In the genomic region with DNA sequence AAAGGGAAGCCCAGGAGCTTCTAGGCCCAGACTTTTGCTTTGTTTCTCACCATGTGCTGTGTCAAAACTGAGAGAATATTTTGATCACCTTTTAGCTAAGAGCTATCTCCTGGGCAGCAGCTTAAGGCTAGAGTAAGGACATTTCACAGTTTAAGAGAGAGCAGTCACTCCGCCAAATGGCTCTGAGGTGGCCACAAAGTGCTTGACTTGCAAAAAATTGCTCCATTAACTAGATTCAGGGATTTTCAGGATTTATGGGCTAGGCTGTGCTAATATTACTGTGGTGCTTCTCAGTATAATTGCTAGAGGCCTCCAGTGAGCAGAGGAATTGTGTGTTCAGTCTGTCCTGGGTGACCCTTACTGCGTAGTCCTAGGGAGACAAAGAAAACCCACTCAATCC, we compare ENCODE assay signal across 2 cellular contexts.
TF ChIP-seq lines count a peak whose summit lies in the region.

No MANE protein-coding gene starts in this region.

TF ChIP-seq in HepG2, 621 proteins besides CTCF, POLR2A, EP300 and RAD21:
- no peak for TF ChIP-seq SP4 (CRISPR knock-in tag; IDR thresholded peaks at IDR 0.05)
- peak; percentile 35; the same call in 1 of the 2 replicates for TF ChIP-seq MAFF (IDR thresholded peaks at IDR 0.05; ENCODE audit: low read depth, low read length)
- no peak for TF ChIP-seq HNF4A (CRISPR knock-in tag; IDR thresholded peaks at IDR 0.05)
- TF ChIP-seq SUZ12 (IDR thresholded peaks at IDR 0.05; ENCODE audit: low read depth, low read length), result no peak
- TF ChIP-seq, protein P1, sequence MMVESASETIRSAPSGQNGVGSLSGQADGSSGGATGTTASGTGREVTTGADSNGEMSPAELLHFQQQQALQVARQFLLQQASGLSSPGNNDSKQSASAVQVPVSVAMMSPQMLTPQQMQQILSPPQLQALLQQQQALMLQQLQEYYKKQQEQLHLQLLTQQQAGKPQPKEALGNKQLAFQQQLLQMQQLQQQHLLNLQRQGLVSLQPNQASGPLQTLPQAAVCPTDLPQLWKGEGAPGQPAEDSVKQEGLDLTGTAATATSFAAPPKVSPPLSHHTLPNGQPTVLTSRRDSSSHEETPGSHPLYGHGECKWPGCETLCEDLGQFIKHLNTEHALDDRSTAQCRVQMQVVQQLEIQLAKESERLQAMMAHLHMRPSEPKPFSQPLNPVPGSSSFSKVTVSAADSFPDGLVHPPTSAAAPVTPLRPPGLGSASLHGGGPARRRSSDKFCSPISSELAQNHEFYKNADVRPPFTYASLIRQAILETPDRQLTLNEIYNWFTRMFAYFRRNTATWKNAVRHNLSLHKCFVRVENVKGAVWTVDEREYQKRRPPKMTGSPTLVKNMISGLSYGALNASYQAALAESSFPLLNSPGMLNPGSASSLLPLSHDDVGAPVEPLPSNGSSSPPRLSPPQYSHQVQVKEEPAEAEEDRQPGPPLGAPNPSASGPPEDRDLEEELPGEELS (CRISPR knock-in tag; IDR thresholded peaks at IDR 0.05), result no peak
- no peak for TF ChIP-seq ZNF430 (CRISPR knock-in tag; IDR thresholded peaks at IDR 0.05)
- peak; percentile 56 to 71 for TF ChIP-seq MAFK (conservative IDR thresholded peaks at IDR 0.05 in 1 of 2, IDR thresholded peaks at IDR 0.05 in 1 of 2; ENCODE audit: low read length in 2 of 2)
- TF ChIP-seq, protein P2, sequence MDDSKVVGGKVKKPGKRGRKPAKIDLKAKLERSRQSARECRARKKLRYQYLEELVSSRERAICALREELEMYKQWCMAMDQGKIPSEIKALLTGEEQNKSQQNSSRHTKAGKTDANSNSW (CRISPR knock-in tag; IDR thresholded peaks at IDR 0.05; ENCODE audit: borderline replicate concordance), result no peak
- TF ChIP-seq, protein P3, sequence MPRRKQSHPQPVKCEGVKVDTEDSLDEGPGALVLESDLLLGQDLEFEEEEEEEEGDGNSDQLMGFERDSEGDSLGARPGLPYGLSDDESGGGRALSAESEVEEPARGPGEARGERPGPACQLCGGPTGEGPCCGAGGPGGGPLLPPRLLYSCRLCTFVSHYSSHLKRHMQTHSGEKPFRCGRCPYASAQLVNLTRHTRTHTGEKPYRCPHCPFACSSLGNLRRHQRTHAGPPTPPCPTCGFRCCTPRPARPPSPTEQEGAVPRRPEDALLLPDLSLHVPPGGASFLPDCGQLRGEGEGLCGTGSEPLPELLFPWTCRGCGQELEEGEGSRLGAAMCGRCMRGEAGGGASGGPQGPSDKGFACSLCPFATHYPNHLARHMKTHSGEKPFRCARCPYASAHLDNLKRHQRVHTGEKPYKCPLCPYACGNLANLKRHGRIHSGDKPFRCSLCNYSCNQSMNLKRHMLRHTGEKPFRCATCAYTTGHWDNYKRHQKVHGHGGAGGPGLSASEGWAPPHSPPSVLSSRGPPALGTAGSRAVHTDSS (CRISPR knock-in tag; conservative IDR thresholded peaks at IDR 0.05), result no peak
- TF ChIP-seq AGO2 (optimal IDR thresholded peaks at IDR 0.05; ENCODE audit: low read depth, low read length), result no peak
- TF ChIP-seq TAF15 (IDR thresholded peaks at IDR 0.05; ENCODE audit: low read depth, low read length, poor library complexity, severe bottlenecking), result no peak
- no peak for TF ChIP-seq NFATC3 (CRISPR knock-in tag; IDR thresholded peaks at IDR 0.05)
- TF ChIP-seq ATF7 (IDR thresholded peaks at IDR 0.05), result no peak
- no peak for TF ChIP-seq ATF7 (CRISPR knock-in tag; IDR thresholded peaks at IDR 0.05)
- no peak for TF ChIP-seq ZKSCAN5 (CRISPR knock-in tag; IDR thresholded peaks at IDR 0.05)
- no peak for TF ChIP-seq YEATS4 (CRISPR knock-in tag; IDR thresholded peaks at IDR 0.05; ENCODE audit: borderline replicate concordance)
- no peak for TF ChIP-seq ELF4 (CRISPR knock-in tag; IDR thresholded peaks at IDR 0.05; ENCODE audit: borderline replicate concordance)
- TF ChIP-seq, protein P4, sequence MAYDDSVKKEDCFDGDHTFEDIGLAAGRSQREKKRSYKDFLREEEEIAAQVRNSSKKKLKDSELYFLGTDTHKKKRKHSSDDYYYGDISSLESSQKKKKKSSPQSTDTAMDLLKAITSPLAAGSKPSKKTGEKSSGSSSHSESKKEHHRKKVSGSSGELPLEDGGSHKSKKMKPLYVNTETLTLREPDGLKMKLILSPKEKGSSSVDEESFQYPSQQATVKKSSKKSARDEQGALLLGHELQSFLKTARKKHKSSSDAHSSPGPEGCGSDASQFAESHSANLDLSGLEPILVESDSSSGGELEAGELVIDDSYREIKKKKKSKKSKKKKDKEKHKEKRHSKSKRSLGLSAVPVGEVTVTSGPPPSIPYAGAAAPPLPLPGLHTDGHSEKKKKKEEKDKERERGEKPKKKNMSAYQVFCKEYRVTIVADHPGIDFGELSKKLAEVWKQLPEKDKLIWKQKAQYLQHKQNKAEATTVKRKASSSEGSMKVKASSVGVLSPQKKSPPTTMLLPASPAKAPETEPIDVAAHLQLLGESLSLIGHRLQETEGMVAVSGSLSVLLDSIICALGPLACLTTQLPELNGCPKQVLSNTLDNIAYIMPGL (CRISPR knock-in tag; IDR thresholded peaks at IDR 0.05; ENCODE audit: borderline replicate concordance in 1 of 2, low read depth in 1 of 2), result no peak
- TF ChIP-seq ZSCAN29 (CRISPR knock-in tag; conservative IDR thresholded peaks at IDR 0.05), result no peak

TF ChIP-seq in IMR-90, 13 proteins besides CTCF, POLR2A, EP300 and RAD21:
- no peak for TF ChIP-seq MAZ (IDR thresholded peaks at IDR 0.05; ENCODE audit: borderline replicate concordance, low read depth, low read length)
- TF ChIP-seq, protein P5, sequence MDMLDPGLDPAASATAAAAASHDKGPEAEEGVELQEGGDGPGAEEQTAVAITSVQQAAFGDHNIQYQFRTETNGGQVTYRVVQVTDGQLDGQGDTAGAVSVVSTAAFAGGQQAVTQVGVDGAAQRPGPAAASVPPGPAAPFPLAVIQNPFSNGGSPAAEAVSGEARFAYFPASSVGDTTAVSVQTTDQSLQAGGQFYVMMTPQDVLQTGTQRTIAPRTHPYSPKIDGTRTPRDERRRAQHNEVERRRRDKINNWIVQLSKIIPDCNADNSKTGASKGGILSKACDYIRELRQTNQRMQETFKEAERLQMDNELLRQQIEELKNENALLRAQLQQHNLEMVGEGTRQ (IDR thresholded peaks at IDR 0.05; ENCODE audit: low read depth, low read length), result no peak
- TF ChIP-seq RCOR1 (IDR thresholded peaks at IDR 0.05; ENCODE audit: insufficient replicate concordance, low read length), result no peak
- no peak for TF ChIP-seq MXI1 (IDR thresholded peaks at IDR 0.05; ENCODE audit: borderline replicate concordance, low read depth, low read length)
- no peak for TF ChIP-seq BHLHE40 (IDR thresholded peaks at IDR 0.05; ENCODE audit: low read depth, low read length)
- no peak for TF ChIP-seq RFX5 (IDR thresholded peaks at IDR 0.05; ENCODE audit: low read depth, low read length)
- TF ChIP-seq MAFK (IDR thresholded peaks at IDR 0.05; ENCODE audit: low read depth, low read length), result peak; percentile 36; the same call in 1 of the 2 replicates
- TF ChIP-seq SMC3 (IDR thresholded peaks at IDR 0.05; ENCODE audit: low read depth, low read length), result no peak
